1 cellular context compared by ENCODE assay signal in the genomic region with DNA sequence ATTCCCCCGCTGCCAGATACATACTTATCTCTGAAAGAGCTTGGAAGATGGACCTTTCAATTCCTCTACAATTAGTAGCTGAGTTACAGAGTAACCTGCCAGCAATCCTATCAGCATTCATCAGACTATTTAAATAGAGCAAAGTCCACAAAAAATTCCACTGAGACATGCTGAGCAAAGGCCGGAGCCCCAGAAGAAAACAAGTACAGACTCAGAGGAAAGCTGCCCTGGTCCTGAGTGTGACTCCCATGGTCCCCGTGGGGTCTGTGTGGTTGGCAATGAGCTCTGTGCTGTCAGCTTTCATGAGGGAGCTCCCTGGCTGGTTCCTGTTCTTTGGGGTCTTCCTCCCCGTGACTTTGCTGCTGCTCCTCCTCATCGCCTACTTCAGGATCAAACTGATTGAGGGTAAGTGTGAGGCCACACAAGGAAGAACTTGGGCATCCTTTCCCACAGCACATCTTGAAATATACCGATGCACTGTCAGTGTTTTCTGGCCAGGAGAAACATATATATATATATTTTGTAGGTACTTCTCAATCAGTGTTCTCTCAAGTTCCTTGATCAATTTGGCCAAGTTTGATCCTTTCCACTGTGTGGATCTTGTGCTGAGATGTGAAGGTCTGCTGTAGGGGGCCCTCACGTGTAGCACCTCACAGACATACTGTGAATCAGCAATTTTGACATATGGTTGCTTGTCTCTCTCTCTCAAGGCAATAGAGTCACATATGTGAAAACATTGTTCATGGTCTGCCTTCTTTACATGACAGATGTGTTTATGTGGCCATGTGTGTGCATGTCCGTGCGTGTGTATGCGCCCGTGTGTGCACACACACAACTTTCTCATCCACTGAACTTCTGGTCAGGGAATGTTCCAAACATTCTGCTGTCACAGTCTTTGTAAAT.
A peak's percentile ranks its signal among the peaks of the same experiment; 100 is the strongest.
TF ChIP-seq lines count a peak whose summit lies in the region.

Gene SMLR1, plus strand, starts transcription at position 160 of the 903 bp plus-strand sequence. Its CDS starts 8 bp downstream, at position 168.

TF ChIP-seq in HepG2, 621 proteins besides CTCF, POLR2A, EP300 and RAD21 (continued from another document and continues in another):
- TF ChIP-seq ZNF460 (CRISPR knock-in tag; IDR thresholded peaks at IDR 0.05; ENCODE audit: borderline replicate concordance) = no peak
- peak; percentile 73 for TF ChIP-seq FOSL2 (CRISPR knock-in tag; IDR thresholded peaks at IDR 0.05)
- TF ChIP-seq ZNF484 (CRISPR knock-in tag; IDR thresholded peaks at IDR 0.05; ENCODE audit: borderline replicate concordance, low read depth) = no peak
- peak; percentile 52 for TF ChIP-seq ZFX (CRISPR knock-in tag; IDR thresholded peaks at IDR 0.05; ENCODE audit: low read depth)
- 0 out of 2 replicates have a peak, but pooled peaks have one; percentile 50 for TF ChIP-seq CBX5 (CRISPR knock-in tag; IDR thresholded peaks at IDR 0.05; ENCODE audit: borderline replicate concordance)
- TF ChIP-seq ZNF263 (CRISPR knock-in tag; IDR thresholded peaks at IDR 0.05) = no peak
- TF ChIP-seq PRDM10 (CRISPR knock-in tag; IDR thresholded peaks at IDR 0.05; ENCODE audit: low read depth) = 0 out of 2 replicates have a peak, but pooled peaks have one; percentile 41
- no peak for TF ChIP-seq ZNF44 (CRISPR knock-in tag; IDR thresholded peaks at IDR 0.05)
- no peak for TF ChIP-seq ETS1 (CRISPR knock-in tag; IDR thresholded peaks at IDR 0.05)
- no peak for TF ChIP-seq MATR3 (CRISPR knock-in tag; IDR thresholded peaks at IDR 0.05)
- TF ChIP-seq, protein P1, sequence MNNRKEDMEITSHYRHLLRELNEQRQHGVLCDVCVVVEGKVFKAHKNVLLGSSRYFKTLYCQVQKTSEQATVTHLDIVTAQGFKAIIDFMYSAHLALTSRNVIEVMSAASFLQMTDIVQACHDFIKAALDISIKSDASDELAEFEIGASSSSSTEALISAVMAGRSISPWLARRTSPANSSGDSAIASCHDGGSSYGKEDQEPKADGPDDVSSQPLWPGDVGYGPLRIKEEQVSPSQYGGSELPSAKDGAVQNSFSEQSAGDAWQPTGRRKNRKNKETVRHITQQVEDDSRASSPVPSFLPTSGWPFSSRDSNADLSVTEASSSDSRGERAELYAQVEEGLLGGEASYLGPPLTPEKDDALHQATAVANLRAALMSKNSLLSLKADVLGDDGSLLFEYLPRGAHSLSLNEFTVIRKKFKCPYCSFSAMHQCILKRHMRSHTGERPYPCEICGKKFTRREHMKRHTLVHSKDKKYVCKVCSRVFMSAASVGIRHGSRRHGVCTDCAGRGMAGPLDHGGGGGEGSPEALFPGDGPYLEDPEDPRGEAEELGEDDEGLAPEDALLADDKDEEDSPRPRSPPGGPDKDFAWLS (CRISPR knock-in tag; IDR thresholded peaks at IDR 0.05; ENCODE audit: borderline replicate concordance) = no peak
- TF ChIP-seq, protein P2, sequence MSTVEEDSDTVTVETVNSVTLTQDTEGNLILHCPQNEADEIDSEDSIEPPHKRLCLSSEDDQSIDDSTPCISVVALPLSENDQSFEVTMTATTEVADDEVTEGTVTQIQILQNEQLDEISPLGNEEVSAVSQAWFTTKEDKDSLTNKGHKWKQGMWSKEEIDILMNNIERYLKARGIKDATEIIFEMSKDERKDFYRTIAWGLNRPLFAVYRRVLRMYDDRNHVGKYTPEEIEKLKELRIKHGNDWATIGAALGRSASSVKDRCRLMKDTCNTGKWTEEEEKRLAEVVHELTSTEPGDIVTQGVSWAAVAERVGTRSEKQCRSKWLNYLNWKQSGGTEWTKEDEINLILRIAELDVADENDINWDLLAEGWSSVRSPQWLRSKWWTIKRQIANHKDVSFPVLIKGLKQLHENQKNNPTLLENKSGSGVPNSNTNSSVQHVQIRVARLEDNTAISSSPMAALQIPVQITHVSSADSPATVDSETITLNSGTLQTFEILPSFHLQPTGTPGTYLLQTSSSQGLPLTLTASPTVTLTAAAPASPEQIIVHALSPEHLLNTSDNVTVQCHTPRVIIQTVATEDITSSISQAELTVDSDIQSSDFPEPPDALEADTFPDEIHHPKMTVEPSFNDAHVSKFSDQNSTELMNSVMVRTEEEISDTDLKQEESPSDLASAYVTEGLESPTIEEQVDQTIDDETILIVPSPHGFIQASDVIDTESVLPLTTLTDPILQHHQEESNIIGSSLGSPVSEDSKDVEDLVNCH (CRISPR knock-in tag; IDR thresholded peaks at IDR 0.05) = no peak
- no peak for TF ChIP-seq GTF3A (CRISPR knock-in tag; conservative IDR thresholded peaks at IDR 0.05)
- no peak for TF ChIP-seq ZFP82 (CRISPR knock-in tag; IDR thresholded peaks at IDR 0.05; ENCODE audit: borderline replicate concordance)
- TF ChIP-seq ZNF180 (CRISPR knock-in tag; IDR thresholded peaks at IDR 0.05; ENCODE audit: borderline replicate concordance, low read depth) = no peak
- TF ChIP-seq HCFC1 (IDR thresholded peaks at IDR 0.05; ENCODE audit: low read depth, low read length) = no peak
- no peak for TF ChIP-seq NFE2L1 (CRISPR knock-in tag; IDR thresholded peaks at IDR 0.05; ENCODE audit: borderline replicate concordance)
- no peak; the same call in none of the 2 replicates for TF ChIP-seq TSC22D2 (CRISPR knock-in tag; IDR thresholded peaks at IDR 0.05; ENCODE audit: borderline replicate concordance)
- peak; percentile 61 for TF ChIP-seq SP4 (CRISPR knock-in tag; IDR thresholded peaks at IDR 0.05)
- TF ChIP-seq DBP (CRISPR knock-in tag; IDR thresholded peaks at IDR 0.05; ENCODE audit: not compliant biosample characterization) = no peak
- 0 out of 2 replicates have a peak, but pooled peaks have one; percentile 4 for TF ChIP-seq ZNF879 (CRISPR knock-in tag; IDR thresholded peaks at IDR 0.05)
- TF ChIP-seq ZNF562 (CRISPR knock-in tag; IDR thresholded peaks at IDR 0.05; ENCODE audit: borderline replicate concordance) = no peak
- TF ChIP-seq ONECUT2 (CRISPR knock-in tag; IDR thresholded peaks at IDR 0.05) = peak; percentile 7; the same call in 1 of the 2 replicates
- no peak for TF ChIP-seq PCBP2 (optimal IDR thresholded peaks at IDR 0.05; ENCODE audit: low read depth, low read length, poor library complexity, severe bottlenecking)
- TF ChIP-seq ZNF441 (CRISPR knock-in tag; IDR thresholded peaks at IDR 0.05; ENCODE audit: borderline replicate concordance) = no peak; the same call in 1 of the 2 replicates
- TF ChIP-seq, protein P3, sequence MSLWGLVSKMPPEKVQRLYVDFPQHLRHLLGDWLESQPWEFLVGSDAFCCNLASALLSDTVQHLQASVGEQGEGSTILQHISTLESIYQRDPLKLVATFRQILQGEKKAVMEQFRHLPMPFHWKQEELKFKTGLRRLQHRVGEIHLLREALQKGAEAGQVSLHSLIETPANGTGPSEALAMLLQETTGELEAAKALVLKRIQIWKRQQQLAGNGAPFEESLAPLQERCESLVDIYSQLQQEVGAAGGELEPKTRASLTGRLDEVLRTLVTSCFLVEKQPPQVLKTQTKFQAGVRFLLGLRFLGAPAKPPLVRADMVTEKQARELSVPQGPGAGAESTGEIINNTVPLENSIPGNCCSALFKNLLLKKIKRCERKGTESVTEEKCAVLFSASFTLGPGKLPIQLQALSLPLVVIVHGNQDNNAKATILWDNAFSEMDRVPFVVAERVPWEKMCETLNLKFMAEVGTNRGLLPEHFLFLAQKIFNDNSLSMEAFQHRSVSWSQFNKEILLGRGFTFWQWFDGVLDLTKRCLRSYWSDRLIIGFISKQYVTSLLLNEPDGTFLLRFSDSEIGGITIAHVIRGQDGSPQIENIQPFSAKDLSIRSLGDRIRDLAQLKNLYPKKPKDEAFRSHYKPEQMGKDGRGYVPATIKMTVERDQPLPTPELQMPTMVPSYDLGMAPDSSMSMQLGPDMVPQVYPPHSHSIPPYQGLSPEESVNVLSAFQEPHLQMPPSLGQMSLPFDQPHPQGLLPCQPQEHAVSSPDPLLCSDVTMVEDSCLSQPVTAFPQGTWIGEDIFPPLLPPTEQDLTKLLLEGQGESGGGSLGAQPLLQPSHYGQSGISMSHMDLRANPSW (CRISPR knock-in tag; IDR thresholded peaks at IDR 0.05; ENCODE audit: borderline replicate concordance) = no peak
- TF ChIP-seq ZNF597 (CRISPR knock-in tag; IDR thresholded peaks at IDR 0.05) = no peak
- no peak for TF ChIP-seq ZNF432 (CRISPR knock-in tag; IDR thresholded peaks at IDR 0.05; ENCODE audit: borderline replicate concordance)
- TF ChIP-seq, protein P4, sequence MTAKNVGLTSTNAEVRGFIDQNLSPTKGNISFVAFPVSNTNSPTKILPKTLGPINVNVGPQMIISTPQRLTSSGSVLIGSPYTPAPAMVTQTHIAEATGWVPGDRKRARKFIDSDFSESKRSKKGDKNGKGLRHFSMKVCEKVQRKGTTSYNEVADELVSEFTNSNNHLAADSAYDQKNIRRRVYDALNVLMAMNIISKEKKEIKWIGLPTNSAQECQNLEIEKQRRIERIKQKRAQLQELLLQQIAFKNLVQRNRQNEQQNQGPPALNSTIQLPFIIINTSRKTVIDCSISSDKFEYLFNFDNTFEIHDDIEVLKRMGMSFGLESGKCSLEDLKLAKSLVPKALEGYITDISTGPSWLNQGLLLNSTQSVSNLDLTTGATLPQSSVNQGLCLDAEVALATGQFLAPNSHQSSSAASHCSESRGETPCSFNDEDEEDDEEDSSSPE (CRISPR knock-in tag; IDR thresholded peaks at IDR 0.05) = peak; percentile 31; the same call in 1 of the 2 replicates
- TF ChIP-seq ZBTB8A (CRISPR knock-in tag; IDR thresholded peaks at IDR 0.05; ENCODE audit: borderline replicate concordance, low read depth) = no peak
- no peak for TF ChIP-seq ZNF33A (CRISPR knock-in tag; IDR thresholded peaks at IDR 0.05; ENCODE audit: borderline replicate concordance)
